9 cellular contexts compared by ENCODE assay signal in genomic region chr19:2613507-2614295, GRCh38.
DNase-seq lines count a peak whose midpoint lies in the region; ATAC-seq and TF ChIP-seq lines count a peak whose summit lies in the region.
"Had no signal": no experiment of that assay in that cellular context is flagged by ENCODE, and none has a peak within 500 bp of the region (broad histone marks: within the 10 kb centered on the region; RNA-seq: fewer than 3 reads in every experiment).

No MANE protein-coding gene starts in this region.

- H3K79me2 ChIP-seq in MM.1S (ENCODE audit: low read length): peaks cover 36% of the 10 kb centered on the region

- H3K36me3 ChIP-seq in MM.1S (replicated peaks; ENCODE audit: insufficient read depth, low read length): no peaks in the 10 kb centered on the region
- H3K36me3 ChIP-seq: SJSA1 had no signal

- H3K4me3 Mint-ChIP-seq in progenitor cell of endocrine pancreas (ENCODE audit: low read depth): no peak overlapping the region

- DNase-seq in EL: peak; percentile 47
- peak; percentile 74 for DNase-seq in MM.1S
- DNase-seq in activated T-cell treated with anti-CD3 and anti-CD28 coated beads for 48 hours (ENCODE audit: low read depth): peak; percentile 59
- DNase-seq in fibroblast of pulmonary artery (ENCODE audit: low read depth): peak; percentile 51
- no peak for DNase-seq in progenitor cell of endocrine pancreas (ENCODE audit: low spot score, unreplicated experiment)

- no peaks in the 10 kb centered on the region for H4K20me1 ChIP-seq in MM.1S (ENCODE audit: insufficient read depth, low read length)

- H3K4me3 ChIP-seq in MM.1S (ENCODE audit: low read length) (no peak overlapping the region), fibroblast of pulmonary artery (replicated peaks; ENCODE audit: low read depth, low read length) (no peak overlapping the region)
- H3K4me3 ChIP-seq: SJSA1 had no signal

- ATAC-seq in GM18517 (IDR thresholded peaks at IDR 0.05; ENCODE audit: unreplicated experiment) (no peak), HG02840 (IDR thresholded peaks at IDR 0.05; ENCODE audit: low FRiP score, unreplicated experiment) (no peak), GM18858 (IDR thresholded peaks at IDR 0.05; ENCODE audit: unreplicated experiment) (no peak)

- peak overlapping the region; percentile 27; the same call in 1 of the 2 replicates for H2AFZ ChIP-seq in MM.1S (ENCODE audit: low read length)

- TF ChIP-seq CTCF in MM.1S (IDR thresholded peaks at IDR 0.05; ENCODE audit: low read length) (peak; percentile 97), fibroblast of pulmonary artery (IDR thresholded peaks at IDR 0.05; ENCODE audit: low read length, missing control alignments) (peak; percentile 90), progenitor cell of endocrine pancreas (IDR thresholded peaks at IDR 0.05; ENCODE audit: unreplicated experiment) (peak; percentile 85)

- no peak overlapping the region for H3K27ac Mint-ChIP-seq in progenitor cell of endocrine pancreas

- H3K9me2 ChIP-seq in MM.1S (replicated peaks; ENCODE audit: insufficient read depth, low read length): no peaks in the 10 kb centered on the region

- peaks cover 40% of the 10 kb centered on the region for H3K4me1 ChIP-seq in MM.1S (ENCODE audit: low read length)

- no peaks in the 10 kb centered on the region for H3K4me1 Mint-ChIP-seq in progenitor cell of endocrine pancreas (ENCODE audit: low read depth)

- no peak overlapping the region for H3K27ac ChIP-seq in MM.1S (ENCODE audit: low read length)
- H3K27ac ChIP-seq: SJSA1 had no signal

- H3K27me3 ChIP-seq in MM.1S (replicated peaks; ENCODE audit: insufficient read depth, low read length): no peaks in the 10 kb centered on the region
- H3K27me3 ChIP-seq: SJSA1 had no signal

- H3K9ac ChIP-seq in MM.1S (ENCODE audit: low read length): peak overlapping the region; percentile 26; the same call in 1 of the 2 replicates

- no peaks in the 10 kb centered on the region for H3K36me3 Mint-ChIP-seq in progenitor cell of endocrine pancreas (ENCODE audit: insufficient read depth)

- H3K9me3 ChIP-seq in MM.1S (replicated peaks; ENCODE audit: insufficient read depth, low read length): no peaks in the 10 kb centered on the region
- H3K9me3 ChIP-seq: SJSA1 had no signal

- H3K27me3 Mint-ChIP-seq in progenitor cell of endocrine pancreas: peaks cover 12% of the 10 kb centered on the region

- peaks cover 2% of the 10 kb centered on the region for H3K9me3 Mint-ChIP-seq in progenitor cell of endocrine pancreas (ENCODE audit: low read depth)

- H3F3A ChIP-seq in MM.1S (ENCODE audit: insufficient read depth, low read length): peaks cover 28% of the 10 kb centered on the region

- H3K4me2 ChIP-seq in MM.1S (ENCODE audit: low read depth, low read length): peak overlapping the region; percentile 52; the same call in 1 of the 2 replicates
